In genomic region chr18:9787126-9787525, GRCh38 we compare ENCODE assay signal across 13 cellular contexts.
"Had no signal": no experiment of that assay in that cellular context is flagged by ENCODE, and none has a peak within 500 bp of the region (broad histone marks: within the 10 kb centered on the region; RNA-seq: fewer than 3 reads in every experiment).

No MANE protein-coding gene starts in this region.

- DNase-seq: activated CD4-positive, alpha-beta T cell treated with anti-CD3 and anti-CD28 coated beads, Interleukin-2, amount 50 U/mL, for 48 hours; activated naive CD4-positive, alpha-beta T cell treated with Interleukin-2 at 50 U/mL for 16 hours; activated naive CD8-positive, alpha-beta T cell treated with anti-CD3 and anti-CD28 coated beads, Interleukin-2, amount 10 ng/mL, durations not matched to agents 7 days and 5 days; activated T-cell treated with anti-CD3 and anti-CD28 coated beads for 4 hours; erythroblast; left cardiac atrium; natural killer cell; stimulated activated naive CD4-positive, alpha-beta T cell; thyroid gland had no signal

- H3K36me3 Mint-ChIP-seq: activated naive CD8-positive, alpha-beta T cell treated with anti-CD3 and anti-CD28 coated beads, Interleukin-2, amount 10 ng/mL, durations not matched to agents 7 days and 5 days; natural killer cell had no signal

- H3K4me1 Mint-ChIP-seq: activated T-helper 17 cell treated with anti-CD3 and anti-CD28 coated beads, Interleukin-2, amount 50 U/mL, for 72 hours; natural killer cell had no signal

- H3K27ac ChIP-seq: coronary artery, hepatocyte, thyroid gland had no signal

- H3K27me3 ChIP-seq: hepatocyte, thyroid gland had no signal

- H3K4me3 ChIP-seq: coronary artery, hepatocyte, thyroid gland had no signal

- H3K36me3 ChIP-seq: thyroid gland had no signal

- ATAC-seq: activated T-helper 17 cell treated with anti-CD3 and anti-CD28 coated beads, Interleukin-2, amount 50 U/mL, for 72 hours; left cardiac atrium; natural killer cell had no signal

- H3K27ac Mint-ChIP-seq: activated naive CD8-positive, alpha-beta T cell treated with anti-CD3 and anti-CD28 coated beads, Interleukin-2, amount 10 ng/mL, durations not matched to agents 7 days and 5 days; activated T-helper 17 cell treated with anti-CD3 and anti-CD28 coated beads, Interleukin-2, amount 50 U/mL, for 72 hours; natural killer cell; T-helper 2 cell treated with Interferon-gamma antibody and Interleukin-4, amounts not matched to agents 5 μg/mL and 100 μg/mL, for 36 hours had no signal

- H3K4me3 Mint-ChIP-seq: activated naive CD8-positive, alpha-beta T cell treated with anti-CD3 and anti-CD28 coated beads, Interleukin-2, amount 10 ng/mL, durations not matched to agents 7 days and 5 days; activated T-helper 17 cell treated with anti-CD3 and anti-CD28 coated beads, Interleukin-2, amount 50 U/mL, for 72 hours; natural killer cell; T-helper 2 cell treated with Interferon-gamma antibody and Interleukin-4, amounts not matched to agents 5 μg/mL and 100 μg/mL, for 36 hours had no signal

- H3K9me3 Mint-ChIP-seq: activated naive CD8-positive, alpha-beta T cell treated with anti-CD3 and anti-CD28 coated beads, Interleukin-2, amount 10 ng/mL, durations not matched to agents 7 days and 5 days; natural killer cell; T-helper 2 cell treated with Interferon-gamma antibody and Interleukin-4, amounts not matched to agents 5 μg/mL and 100 μg/mL, for 36 hours had no signal

- H3K9me3 ChIP-seq: thyroid gland had no signal
